ENCODE assay signal across 8 cellular contexts in the genomic region with DNA sequence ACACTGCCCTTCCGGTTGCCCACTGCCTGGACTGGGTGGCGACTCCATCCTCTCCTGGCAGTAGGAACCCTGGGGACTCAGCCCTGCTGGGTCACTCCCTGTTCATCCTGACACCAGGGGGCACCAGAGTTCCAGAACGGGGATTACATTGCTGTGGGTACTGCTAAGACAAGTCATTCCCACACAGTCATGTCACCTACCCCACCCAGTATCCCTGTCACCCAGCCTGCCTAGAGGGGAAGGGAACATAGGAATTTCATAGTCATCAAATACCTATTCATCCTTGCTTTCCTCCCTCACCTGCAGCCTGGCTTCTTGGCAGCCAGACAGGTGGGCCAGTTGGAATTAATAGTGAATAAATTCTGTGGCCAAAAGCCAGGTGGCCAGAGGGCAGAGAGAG. TPM values are rescaled to one million over a fixed set of nuclear protein-coding genes. Genes with fewer than 3 reads are reported as not detected.
DNase-seq lines count a peak whose midpoint lies in the region; ATAC-seq and TF ChIP-seq lines count a peak whose summit lies in the region.

No MANE protein-coding gene starts in this region.

- no peak for TF ChIP-seq POLR2A in gastrocnemius medialis (IDR thresholded peaks at IDR 0.05)

- H3K9me3 ChIP-seq in T-helper 17 cell (ENCODE audit: control insufficient read depth, low read length, poor library complexity, severe bottlenecking) (no peaks in the 10 kb centered on the region), gastrocnemius medialis (no peaks in the 10 kb centered on the region)

- peaks cover 6% of the 10 kb centered on the region for H3K36me3 Mint-ChIP-seq in T-helper 17 cell (ENCODE audit: low read depth)

- no peak overlapping the region for H3K27ac ChIP-seq in gastrocnemius medialis

- peak; percentile 71 to 92 (median 84) for TF ChIP-seq CTCF in gastrocnemius medialis (IDR thresholded peaks at IDR 0.05 in 4 of 5, conservative IDR thresholded peaks at IDR 0.05 in 1 of 5)

- no peaks in the 10 kb centered on the region for H3K27me3 ChIP-seq in gastrocnemius medialis

- intact Hi-C loops in left ventricle myocardium superior (cut with micrococcal nuclease) (no loop called here), gastrocnemius medialis (cut with DNase I; ENCODE audit: low total_unique reads) (loop anchor here (1.0 kb wide), 1 partner anchor 25 kb away; no protein-coding TSS in a partner anchor)

- DNase-seq in GM04504 (ENCODE audit: low read depth) = peak; percentile 76
- DNase-seq in MV-4-11 (lab: John Stamatoyannopoulos, UW) = peak; percentile 60
- DNase-seq in T-helper 17 cell = peak; percentile 53 to 80 (median 55)
- DNase-seq in amniotic epithelial cell (ENCODE audit: low read depth) = peak; percentile 66
- peak; percentile 85 for DNase-seq in left ventricle myocardium superior
- DNase-seq in gastrocnemius medialis = peak; percentile 69 to 83

- H3K4me3 ChIP-seq in gastrocnemius medialis = no peak overlapping the region

- H3K4me1 ChIP-seq in gastrocnemius medialis = no peaks in the 10 kb centered on the region

- H3K27ac Mint-ChIP-seq in T-helper 17 cell = peak overlapping the region; percentile 16

- no peak overlapping the region for H3K4me3 Mint-ChIP-seq in T-helper 17 cell

- ATAC-seq in T-helper 17 cell = peak; percentile 82
- ATAC-seq in left ventricle myocardium superior = peak; percentile 90
- peak; percentile 90 to 97 for ATAC-seq in gastrocnemius medialis
- ATAC-seq in HG02938 (IDR thresholded peaks at IDR 0.05; ENCODE audit: unreplicated experiment) = no peak
- no peak for ATAC-seq in HG03439 (IDR thresholded peaks at IDR 0.05; ENCODE audit: unreplicated experiment)

- in situ Hi-C loops in gastrocnemius medialis (cut with MboI; ENCODE audit: low sequenced_read_pairs in 4 of 4) = no loop called here

- peaks cover 0 to 75% of the 10 kb centered on the region in 2 donors for H3K36me3 ChIP-seq in gastrocnemius medialis

- peaks cover 8% of the 10 kb centered on the region for H3K4me1 Mint-ChIP-seq in T-helper 17 cell

- H3K27me3 Mint-ChIP-seq in T-helper 17 cell = no peaks in the 10 kb centered on the region

RNA-seq across cellular contexts. Expression of a gene that starts 9.8 kb away (rescaled TPM):
- total RNA-seq in T-helper 17 cell (1 to 10 TPM; 1.3 TPM), left ventricle myocardium superior (not detected), gastrocnemius medialis (1 to 10 TPM in 1 of 4 donors, under 1 TPM in 1, not detected in 2; 0.36 to 1.5 TPM)

RNA-seq across cellular contexts. Expression of a gene that starts 26.7 kb away (rescaled TPM):
- total RNA-seq in T-helper 17 cell (10 to 100 TPM; 70.2 to 71.2 TPM), left ventricle myocardium superior (18.1 TPM), gastrocnemius medialis (10 to 100 TPM in 3 of 4 donors, 1 to 10 TPM in 1; 8.1 to 16.3 (median 12.5) TPM)

RNA-seq across cellular contexts. Expression of a gene that starts 36.9 kb away (rescaled TPM):
- total RNA-seq in T-helper 17 cell (10 to 100 TPM; 29.1 to 41.9 TPM), left ventricle myocardium superior (16.4 TPM), gastrocnemius medialis (10 to 100 TPM in 1 of 4 donors, 1 to 10 TPM in 3; 8.9 to 10.0 (median 9.8) TPM)

RNA-seq across cellular contexts. Expression of a gene that starts 47.1 kb away (rescaled TPM):
- total RNA-seq in T-helper 17 cell (10 to 100 TPM; 26.4 to 43.2 TPM), left ventricle myocardium superior (10.2 TPM), gastrocnemius medialis (10 to 100 TPM; 13.7 to 20.4 (median 16.9) TPM)

Comparison
In these comparisons a context has a peak if more than half of its experiments do, and no peak if none do; other contexts are left out.
1. ATAC-seq: peak in T-helper 17 cell (single experiment), left ventricle myocardium superior (single experiment) and gastrocnemius medialis (2 of 2); none in HG02938 (single experiment) and HG03439 (single experiment).
2. Peak in every context shown above with its lines, with median percentiles within 50 percentile points of each other: DNase-seq.